15 cellular contexts compared by ENCODE assay signal in genomic region chr4:116531870-116532269, GRCh38.
DNase-seq lines count a peak whose midpoint lies in the region; ATAC-seq, FAIRE-seq and TF ChIP-seq lines count a peak whose summit lies in the region.
"Had no signal": no experiment of that assay in that cellular context is flagged by ENCODE, and none has a peak within 500 bp of the region (broad histone marks: within the 10 kb centered on the region; RNA-seq: fewer than 3 reads in every experiment).

No MANE protein-coding gene starts in this region.

- FAIRE-seq in GM12891 (lab: Jason Lieb, UNC): no peak
- FAIRE-seq: endometrium had no signal

- no peak for DNase-seq in GM12891 (ENCODE audit: insufficient read length, low spot score)
- peak; percentile 56 for DNase-seq in NCI-H226
- peak; percentile 11 for DNase-seq in iPS-NIHi7 (ENCODE audit: extremely low spot score)
- no peak for DNase-seq in effector memory CD4-positive, alpha-beta T cell
- DNase-seq in testis: no peak
- no peak for DNase-seq in HK-2 (ENCODE audit: unreplicated experiment)
- DNase-seq: CD4-positive, alpha-beta memory T cell; lower lobe of right lung; NCI-H2081 treated with DMSO at 0.1 percent for 48 hours; PC-9; T1000 had no signal

- H3K36me3 ChIP-seq in effector memory CD4-positive, alpha-beta T cell (ENCODE audit: control insufficient read depth, insufficient read depth, low read length): no peaks in the 10 kb centered on the region
- H3K36me3 ChIP-seq in testis (ENCODE audit: low read depth, missing control alignments): no peaks in the 10 kb centered on the region
- H3K36me3 ChIP-seq: lower lobe of right lung had no signal

- TF ChIP-seq POLR2A in GM12891 (IDR thresholded peaks at IDR 0.05; ENCODE audit: low read depth, low read length) (no peak), testis (IDR thresholded peaks at IDR 0.05) (no peak)

- no peaks in the 10 kb centered on the region for H3K4me1 ChIP-seq in effector memory CD4-positive, alpha-beta T cell (ENCODE audit: control insufficient read depth, insufficient read depth, low read length, poor library complexity, severe bottlenecking)
- no peaks in the 10 kb centered on the region for H3K4me1 ChIP-seq in testis
- H3K4me1 ChIP-seq: lower lobe of right lung, parathyroid adenoma had no signal

- intact Hi-C loops in testis (cut with DNase I; ENCODE audit: low total_unique reads): no loop called here

- no peak overlapping the region for H3K27ac ChIP-seq in effector memory CD4-positive, alpha-beta T cell (ENCODE audit: insufficient read depth, low read length, poor library complexity, severe bottlenecking)
- H3K27ac ChIP-seq in testis: no peak overlapping the region
- H3K27ac ChIP-seq: lower lobe of right lung, parathyroid adenoma, PC-9 had no signal

- no peak for TF ChIP-seq CTCF in testis (IDR thresholded peaks at IDR 0.05)

- H3K27me3 ChIP-seq in effector memory CD4-positive, alpha-beta T cell (replicated peaks; ENCODE audit: control insufficient read depth, insufficient read depth, low read length, poor library complexity, severe bottlenecking): no peaks in the 10 kb centered on the region
- H3K27me3 ChIP-seq in testis: no peaks in the 10 kb centered on the region

- WGBS in testis, 2 donors: 33 to 43% methylated on average over 5 of the region's 5 CpGs

- ATAC-seq in HG02610 (IDR thresholded peaks at IDR 0.05; ENCODE audit: unreplicated experiment) (peak; percentile 77), HG03439 (IDR thresholded peaks at IDR 0.05; ENCODE audit: unreplicated experiment) (no peak)

- H3K9me3 ChIP-seq in effector memory CD4-positive, alpha-beta T cell (ENCODE audit: control insufficient read depth, low read length): no peaks in the 10 kb centered on the region
- H3K9me3 ChIP-seq in testis: no peaks in the 10 kb centered on the region
- H3K9me3 ChIP-seq: lower lobe of right lung had no signal

- H3K4me3 ChIP-seq in effector memory CD4-positive, alpha-beta T cell (ENCODE audit: insufficient read depth, low read depth, low read length, poor library complexity, severe bottlenecking): no peak overlapping the region
- H3K4me3 ChIP-seq in testis: peak overlapping the region in 1 of 2 donors; percentile 22
- H3K4me3 ChIP-seq: lower lobe of right lung, PC-9 had no signal

TF ChIP-seq in GM12891, 5 proteins besides CTCF, POLR2A, EP300 and RAD21:
- TF ChIP-seq POU2F2 (IDR thresholded peaks at IDR 0.05; ENCODE audit: low read depth, low read length) (no peak), SPI1 (IDR thresholded peaks at IDR 0.05; ENCODE audit: low read depth, low read length) (peak; percentile 63)
TF ChIP-seq in GM12891: peak in this region for 1.

Comparison
In these comparisons a context has a peak if more than half of its experiments do, and no peak if none do; other contexts are left out.
1. DNase-seq: peak in NCI-H226 (single experiment) and iPS-NIHi7 (single experiment); none in GM12891 (single experiment), effector memory CD4-positive, alpha-beta T cell (0 of 3), testis (single experiment) and HK-2 (single experiment).